19 cellular contexts compared by ENCODE assay signal in genomic region chr5:59401637-59402036, GRCh38.
"Had no signal": no experiment of that assay in that cellular context is flagged by ENCODE, and none has a peak within 500 bp of the region (broad histone marks: within the 10 kb centered on the region; RNA-seq: fewer than 3 reads in every experiment).

No MANE protein-coding gene starts in this region.

- H3K36me3 ChIP-seq: colonic mucosa, esophagus squamous epithelium, neutrophil, thyroid gland had no signal

- H3K9me3 ChIP-seq: colonic mucosa, neutrophil, thyroid gland had no signal

- H3K4me3 ChIP-seq: colonic mucosa, esophagus squamous epithelium, thyroid gland had no signal

- ATAC-seq: activated CD8-positive, alpha-beta T cell treated with anti-CD3 and anti-CD28 coated beads, Interleukin-2, amount 10 ng/mL, durations not matched to agents 7 days and 5 days; left ventricle myocardium superior; natural killer cell; stimulated activated naive B cell treated with anti-CD40 and anti-IgM and Interleukin-4, amounts not matched to agents 10 μg/mL and 1 μg/mL and 100 μg/mL, for 72 hours had no signal

- FAIRE-seq: keratinocyte, urothelium cell line had no signal

- H3K4me1 ChIP-seq: colonic mucosa, parathyroid adenoma, thyroid gland had no signal

- H3K27ac ChIP-seq: colonic mucosa, esophagus squamous epithelium, neutrophil, parathyroid adenoma, thyroid gland had no signal

- H3K27me3 ChIP-seq: colonic mucosa, esophagus squamous epithelium, neutrophil, thyroid gland had no signal

- DNase-seq: activated B cell treated with CpG ODN at 0.5 μM for 24 hours; activated CD4-positive, alpha-beta T cell treated with anti-CD3 and anti-CD28 coated beads, Interleukin-2, amount 10 ng/mL, durations not matched to agents 24 days and 14 days; activated CD8-positive, alpha-beta memory T cell treated with anti-CD3 and anti-CD28 coated beads, Interleukin-2, amount 50 U/mL, for 4 hours; activated CD8-positive, alpha-beta T cell treated with anti-CD3 and anti-CD28 coated beads, Interleukin-2, amount 10 ng/mL, durations not matched to agents 7 days and 5 days; activated effector memory CD4-positive, alpha-beta T cell treated with anti-CD3 and anti-CD28 coated beads, Interleukin-2, amount 50 U/mL, for 16 hours; activated T-cell treated with anti-CD3 and anti-CD28 coated beads, Interleukin-2, amount 50 U/mL, for 48 hours; colonic mucosa; esophagus squamous epithelium; hippocampal formation; left ventricle myocardium superior; natural killer cell; retina; stimulated activated CD4-positive, alpha-beta T cell treated with anti-CD3 and anti-CD28 coated beads, Interleukin-4, amount 100 ng/mL, for 1 hour; stimulated activated naive B cell treated with anti-CD40 and anti-IgM and Interleukin-4, amounts not matched to agents 10 μg/mL and 1 μg/mL and 100 μg/mL, for 72 hours; thyroid gland had no signal
